In the genomic region with DNA sequence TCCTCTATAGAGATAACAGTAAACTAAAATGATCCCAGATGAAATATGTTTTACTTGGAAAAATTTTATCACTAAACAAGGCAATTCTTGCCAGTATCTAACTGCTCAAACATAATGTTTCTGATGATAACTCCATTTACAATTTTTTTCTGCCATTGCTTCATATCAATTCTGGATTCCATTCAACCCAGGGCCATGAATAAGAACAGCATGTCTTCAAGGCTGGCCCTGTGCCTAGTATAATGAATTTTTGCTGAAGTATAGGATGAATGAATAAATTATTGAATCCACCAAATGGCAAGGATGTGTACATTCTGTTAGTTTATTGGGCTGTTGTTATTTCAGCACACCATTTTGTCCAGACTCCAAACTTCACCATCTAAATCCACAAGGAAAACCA, we compare ENCODE assay signal across 29 cellular contexts.
"Had no signal": no experiment of that assay in that cellular context is flagged by ENCODE, and none has a peak within 500 bp of the region (broad histone marks: within the 10 kb centered on the region; RNA-seq: fewer than 3 reads in every experiment).

No MANE protein-coding gene starts in this region.

- ATAC-seq: activated CD4-positive, alpha-beta T cell treated with anti-CD3 and anti-CD28 coated beads for 36 hours; activated CD8-positive, alpha-beta memory T cell treated with anti-CD3 and anti-CD28 coated beads, Interleukin-2, amount 10 ng/mL, durations not matched to agents 7 days and 5 days; activated CD8-positive, alpha-beta T cell treated with anti-CD3 and anti-CD28 coated beads, Interleukin-2, amount 10 ng/mL, durations not matched to agents 7 days and 5 days; activated naive CD4-positive, alpha-beta T cell treated with anti-CD3 and anti-CD28 coated beads, Interleukin-2, amount 50 U/mL, for 72 hours; effector memory CD8-positive, alpha-beta T cell; foreskin keratinocyte; gastrocnemius medialis; heart left ventricle; T-helper 17 cell had no signal

- DNase-seq: activated CD4-positive, alpha-beta memory T cell treated with anti-CD3 and anti-CD28 coated beads for 36 hours; activated CD4-positive, alpha-beta T cell treated with anti-CD3 and anti-CD28 coated beads for 36 hours; activated CD4-positive, alpha-beta T cell treated with anti-CD3 and anti-CD28 coated beads, Interleukin-2, amount 10 ng/mL, durations not matched to agents 24 days and 14 days; activated CD4-positive, CD25-positive, alpha-beta regulatory T cell; activated CD4-positive, CD25-positive, alpha-beta regulatory T cell treated with anti-CD3 and anti-CD28 coated beads, Interleukin-2, amount 50 U/mL, for 72 hours; activated CD8-positive, alpha-beta memory T cell treated with anti-CD3 and anti-CD28 coated beads, Interleukin-2, amount 10 ng/mL, durations not matched to agents 7 days and 5 days; activated CD8-positive, alpha-beta memory T cell treated with anti-CD3 and anti-CD28 coated beads, Interleukin-2, amount 50 U/mL, for 4 hours; activated CD8-positive, alpha-beta T cell treated with anti-CD3 and anti-CD28 coated beads, Interleukin-2, amount 10 ng/mL, durations not matched to agents 7 days and 5 days; activated effector memory CD4-positive, alpha-beta T cell treated with anti-CD3 and anti-CD28 coated beads, Interleukin-2, amount 50 U/mL, for 16 hours; activated naive CD4-positive, alpha-beta T cell treated with anti-CD3 and anti-CD28 coated beads, Interleukin-2, amount 10 ng/mL, durations not matched to agents 7 days and 5 days; activated naive CD8-positive, alpha-beta T cell treated with anti-CD3 and anti-CD28 coated beads, Interleukin-2, amount 10 ng/mL, durations not matched to agents 7 days and 5 days; activated T-cell treated with anti-CD3 and anti-CD28 coated beads, Interleukin-2, amount 50 U/mL, for 1 hour; activated T-cell treated with anti-CD3 and anti-CD28 coated beads, Interleukin-2, amount 50 U/mL, for 48 hours; amniotic stem cell; anterior cingulate cortex; brain microvascular endothelial cell; caudate nucleus; dermis blood vessel endothelial cell; effector CD4-positive, alpha-beta T cell; effector memory CD8-positive, alpha-beta T cell; erythroblast; foreskin keratinocyte; gastrocnemius medialis; glutamatergic neuron; heart left ventricle; T-helper 1 cell; T-helper 17 cell; T1000 had no signal
